1 cellular context compared by ENCODE assay signal in genomic region chr11:117256573-117256972, GRCh38.
A peak's percentile ranks its signal among the peaks of the same experiment; 100 is the strongest.
TF ChIP-seq lines count a peak whose summit lies in the region.

No MANE protein-coding gene starts in this region.

TF ChIP-seq in IMR-90, 13 proteins besides CTCF, POLR2A, EP300 and RAD21:
- no peak for TF ChIP-seq FOS (IDR thresholded peaks at IDR 0.05; ENCODE audit: low read depth, low read length)
- peak; percentile 4; the same call in 1 of the 2 replicates for TF ChIP-seq SMC3 (IDR thresholded peaks at IDR 0.05; ENCODE audit: low read depth, low read length)
- TF ChIP-seq CEBPB (IDR thresholded peaks at IDR 0.05; ENCODE audit: low read depth, low read length) = no peak
- TF ChIP-seq RFX5 (IDR thresholded peaks at IDR 0.05; ENCODE audit: low read depth, low read length) = no peak
- TF ChIP-seq BHLHE40 (IDR thresholded peaks at IDR 0.05; ENCODE audit: low read depth, low read length) = no peak
